ENCODE assay signal across 1 cellular context in the genomic region with DNA sequence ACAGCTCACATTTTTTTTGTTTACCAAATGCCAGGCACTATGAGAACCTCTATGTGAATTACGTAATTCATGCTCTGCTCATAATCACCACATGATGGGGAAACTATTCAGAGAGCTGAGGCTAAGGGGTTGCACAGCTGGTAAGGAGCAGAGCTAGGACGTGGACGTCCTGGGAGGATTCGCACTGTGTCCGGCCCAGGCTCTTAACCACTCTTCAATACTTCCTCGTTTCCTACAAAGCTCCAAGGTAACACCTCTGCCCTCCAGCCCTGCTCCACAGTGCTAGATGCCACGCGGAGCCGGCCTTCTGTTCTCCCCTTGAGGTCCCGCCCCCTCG.
TF ChIP-seq lines count a peak whose summit lies in the region.

No MANE protein-coding gene starts in this region.

TF ChIP-seq in A549, 52 proteins besides CTCF, POLR2A, EP300 and RAD21 (continued from another document):
- TF ChIP-seq, protein P1, sequence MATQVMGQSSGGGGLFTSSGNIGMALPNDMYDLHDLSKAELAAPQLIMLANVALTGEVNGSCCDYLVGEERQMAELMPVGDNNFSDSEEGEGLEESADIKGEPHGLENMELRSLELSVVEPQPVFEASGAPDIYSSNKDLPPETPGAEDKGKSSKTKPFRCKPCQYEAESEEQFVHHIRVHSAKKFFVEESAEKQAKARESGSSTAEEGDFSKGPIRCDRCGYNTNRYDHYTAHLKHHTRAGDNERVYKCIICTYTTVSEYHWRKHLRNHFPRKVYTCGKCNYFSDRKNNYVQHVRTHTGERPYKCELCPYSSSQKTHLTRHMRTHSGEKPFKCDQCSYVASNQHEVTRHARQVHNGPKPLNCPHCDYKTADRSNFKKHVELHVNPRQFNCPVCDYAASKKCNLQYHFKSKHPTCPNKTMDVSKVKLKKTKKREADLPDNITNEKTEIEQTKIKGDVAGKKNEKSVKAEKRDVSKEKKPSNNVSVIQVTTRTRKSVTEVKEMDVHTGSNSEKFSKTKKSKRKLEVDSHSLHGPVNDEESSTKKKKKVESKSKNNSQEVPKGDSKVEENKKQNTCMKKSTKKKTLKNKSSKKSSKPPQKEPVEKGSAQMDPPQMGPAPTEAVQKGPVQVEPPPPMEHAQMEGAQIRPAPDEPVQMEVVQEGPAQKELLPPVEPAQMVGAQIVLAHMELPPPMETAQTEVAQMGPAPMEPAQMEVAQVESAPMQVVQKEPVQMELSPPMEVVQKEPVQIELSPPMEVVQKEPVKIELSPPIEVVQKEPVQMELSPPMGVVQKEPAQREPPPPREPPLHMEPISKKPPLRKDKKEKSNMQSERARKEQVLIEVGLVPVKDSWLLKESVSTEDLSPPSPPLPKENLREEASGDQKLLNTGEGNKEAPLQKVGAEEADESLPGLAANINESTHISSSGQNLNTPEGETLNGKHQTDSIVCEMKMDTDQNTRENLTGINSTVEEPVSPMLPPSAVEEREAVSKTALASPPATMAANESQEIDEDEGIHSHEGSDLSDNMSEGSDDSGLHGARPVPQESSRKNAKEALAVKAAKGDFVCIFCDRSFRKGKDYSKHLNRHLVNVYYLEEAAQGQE (IDR thresholded peaks at IDR 0.05), result no peak
- TF ChIP-seq, protein P2, sequence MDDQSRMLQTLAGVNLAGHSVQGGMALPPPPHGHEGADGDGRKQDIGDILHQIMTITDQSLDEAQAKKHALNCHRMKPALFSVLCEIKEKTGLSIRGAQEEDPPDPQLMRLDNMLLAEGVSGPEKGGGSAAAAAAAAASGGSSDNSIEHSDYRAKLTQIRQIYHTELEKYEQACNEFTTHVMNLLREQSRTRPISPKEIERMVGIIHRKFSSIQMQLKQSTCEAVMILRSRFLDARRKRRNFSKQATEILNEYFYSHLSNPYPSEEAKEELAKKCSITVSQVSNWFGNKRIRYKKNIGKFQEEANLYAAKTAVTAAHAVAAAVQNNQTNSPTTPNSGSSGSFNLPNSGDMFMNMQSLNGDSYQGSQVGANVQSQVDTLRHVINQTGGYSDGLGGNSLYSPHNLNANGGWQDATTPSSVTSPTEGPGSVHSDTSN (IDR thresholded peaks at IDR 0.05), result no peak
- no peak for TF ChIP-seq NR3C1 (IDR thresholded peaks at IDR 0.05)
- TF ChIP-seq CEBPB (IDR thresholded peaks at IDR 0.05), result peak; percentile 45 to 71; a peak in 3 of 4 replicates
- no peak for TF ChIP-seq EHMT2 (IDR thresholded peaks at IDR 0.05; ENCODE audit: low read depth)
- no peak for TF ChIP-seq NFE2L2 (conservative IDR thresholded peaks at IDR 0.05; ENCODE audit: low read length)
- TF ChIP-seq FOSB (CRISPR knock-in tag; IDR thresholded peaks at IDR 0.05), result no peak
- TF ChIP-seq, protein P3, sequence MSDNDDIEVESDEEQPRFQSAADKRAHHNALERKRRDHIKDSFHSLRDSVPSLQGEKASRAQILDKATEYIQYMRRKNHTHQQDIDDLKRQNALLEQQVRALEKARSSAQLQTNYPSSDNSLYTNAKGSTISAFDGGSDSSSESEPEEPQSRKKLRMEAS (IDR thresholded peaks at IDR 0.05), result peak; percentile 85
- no peak for TF ChIP-seq PHF8 (IDR thresholded peaks at IDR 0.05; ENCODE audit: borderline replicate concordance, low read depth)
